Comparison of ENCODE assay signal across 15 cellular contexts in the genomic region with DNA sequence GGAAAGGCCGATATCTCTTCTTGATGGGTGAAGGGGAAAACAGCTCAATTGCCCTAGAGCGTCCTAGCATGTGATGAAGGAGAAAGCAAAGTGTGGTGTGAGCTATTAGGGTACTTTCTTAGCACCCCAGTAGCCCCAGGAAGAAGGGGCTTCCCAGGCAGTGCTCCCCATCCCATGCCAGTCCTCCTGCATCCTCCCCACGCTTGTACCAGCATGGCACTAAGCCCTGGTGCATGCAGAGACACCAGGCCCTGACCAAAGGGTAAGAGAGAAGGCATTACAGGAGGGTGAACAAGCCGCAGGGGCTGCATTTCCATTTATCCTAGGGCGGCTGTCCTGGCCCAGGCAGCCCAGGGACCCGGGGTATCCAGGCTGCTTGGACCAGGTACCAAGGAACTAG.
"Had no signal": no experiment of that assay in that cellular context is flagged by ENCODE, and none has a peak within 500 bp of the region (broad histone marks: within the 10 kb centered on the region; RNA-seq: fewer than 3 reads in every experiment).

No MANE protein-coding gene starts in this region.

- H3K27me3 Mint-ChIP-seq: central memory CD8-positive, alpha-beta T cell had no signal

- H3K36me3 Mint-ChIP-seq: activated naive CD4-positive, alpha-beta T cell treated with anti-CD3 and anti-CD28 coated beads, Interleukin-2, amount 50 U/mL, for 72 hours; stimulated activated naive B cell treated with anti-CD40 and anti-IgM and Interleukin-4, amounts not matched to agents 10 μg/mL and 1 μg/mL and 100 μg/mL, for 72 hours had no signal

- H3K27ac ChIP-seq: epithelial cell of prostate, gastrocnemius medialis, neutrophil, transverse colon had no signal

- H3K27me3 ChIP-seq: body of pancreas, heart right ventricle, transverse colon had no signal

- ATAC-seq: activated naive CD4-positive, alpha-beta T cell treated with anti-CD3 and anti-CD28 coated beads, Interleukin-2, amount 50 U/mL, for 72 hours; body of pancreas; gastrocnemius medialis; stimulated activated naive B cell treated with anti-CD40 and anti-IgM and Interleukin-4, amounts not matched to agents 10 μg/mL and 1 μg/mL and 100 μg/mL, for 72 hours had no signal

- H3K36me3 ChIP-seq: gastrocnemius medialis, heart right ventricle, neutrophil, transverse colon had no signal

- H3K9me3 Mint-ChIP-seq: activated naive CD4-positive, alpha-beta T cell treated with anti-CD3 and anti-CD28 coated beads, Interleukin-2, amount 50 U/mL, for 72 hours; central memory CD8-positive, alpha-beta T cell; stimulated activated naive B cell treated with anti-CD40 and anti-IgM and Interleukin-4, amounts not matched to agents 10 μg/mL and 1 μg/mL and 100 μg/mL, for 72 hours had no signal

- H3K4me3 Mint-ChIP-seq: central memory CD8-positive, alpha-beta T cell; stimulated activated naive B cell treated with anti-CD40 and anti-IgM and Interleukin-4, amounts not matched to agents 10 μg/mL and 1 μg/mL and 100 μg/mL, for 72 hours had no signal

- H3K9me3 ChIP-seq: body of pancreas, gastrocnemius medialis, heart right ventricle, neutrophil, transverse colon had no signal

- DNase-seq: activated CD4-positive, alpha-beta T cell treated with anti-CD3 and anti-CD28 coated beads for 4 hours; amniotic stem cell; cortex of kidney; effector CD8-positive, alpha-beta T cell; gastrocnemius medialis; heart right ventricle; left ventricle myocardium superior; stimulated activated CD4-positive, alpha-beta T cell treated with anti-CD3 and anti-CD28 coated beads, Interleukin-1b, Interleukin-23, amount 100 ng/mL, for 48 hours; stimulated activated naive B cell treated with anti-CD40 and anti-IgM and Interleukin-4, amounts not matched to agents 10 μg/mL and 1 μg/mL and 100 μg/mL, for 72 hours; transverse colon had no signal

- H3K27ac Mint-ChIP-seq: activated naive CD4-positive, alpha-beta T cell treated with anti-CD3 and anti-CD28 coated beads, Interleukin-2, amount 50 U/mL, for 72 hours; stimulated activated naive B cell treated with anti-CD40 and anti-IgM and Interleukin-4, amounts not matched to agents 10 μg/mL and 1 μg/mL and 100 μg/mL, for 72 hours had no signal

- H3K4me3 ChIP-seq: body of pancreas, gastrocnemius medialis, heart right ventricle, transverse colon had no signal
